In genomic region chr6:105795913-105796517, GRCh38 we compare ENCODE assay signal across 13 cellular contexts.
DNase-seq lines count a peak whose midpoint lies in the region; ATAC-seq and TF ChIP-seq lines count a peak whose summit lies in the region.
"Had no signal": no experiment of that assay in that cellular context is flagged by ENCODE, and none has a peak within 500 bp of the region (broad histone marks: within the 10 kb centered on the region; RNA-seq: fewer than 3 reads in every experiment).

No MANE protein-coding gene starts in this region.

- peak overlapping the region; percentile 78 for H3K27ac ChIP-seq in psoas muscle
- H3K27ac ChIP-seq: BLaER1 had no signal

- H3K4me1 ChIP-seq in psoas muscle = peaks cover 52% of the 10 kb centered on the region

- in situ Hi-C loops in GM13977 (cut with MboI; ENCODE audit: low pct_unique_long_range_greater_than_20kb, low sequenced_read_pairs, unreplicated experiment) = no loop called here

- no peak overlapping the region for H3K4me3 ChIP-seq in psoas muscle
- H3K4me3 ChIP-seq: BLaER1 had no signal

- H3K27me3 ChIP-seq in psoas muscle (ENCODE audit: insufficient read depth in 3 of 3, low read length in 2 of 3) = no peaks in the 10 kb centered on the region
- H3K27me3 ChIP-seq: BLaER1 had no signal

- no peaks in the 10 kb centered on the region for H3K36me3 ChIP-seq in psoas muscle (ENCODE audit: insufficient read depth in 1 of 2, low read depth in 1 of 2)
- H3K36me3 ChIP-seq: BLaER1 had no signal

- no peaks in the 10 kb centered on the region for H3K9me3 ChIP-seq in psoas muscle
- H3K9me3 ChIP-seq: BLaER1 had no signal

- intact Hi-C loops in psoas muscle (cut with DNase I) = loop anchor here in 1 of 2 donors (10.0 kb wide), 1 partner anchor 199 kb away; no protein-coding TSS in a partner anchor

- DNase-seq in DMS53 treated with DMSO at 0.1 percent for 48 hours (lab: John Stamatoyannopoulos, UW; ENCODE audit: unreplicated experiment) (peak; percentile 87), astrocyte of the hippocampus (ENCODE audit: low read depth, low spot score) (peak; percentile 13), psoas muscle (no peak), NCI-H524 treated with DMSO at 0.1 percent for 48 hours (lab: John Stamatoyannopoulos, UW) (no peak), GM13977 (ENCODE audit: low spot score) (no peak), NCI-H226 (no peak)
- DNase-seq: activated T-cell treated with anti-CD3 and anti-CD28 coated beads, Interleukin-2, amount 50 U/mL, for 48 hours; NCI-H1436; NCI-H82; stimulated activated CD4-positive, alpha-beta T cell treated with anti-CD3 and anti-CD28 coated beads, Interleukin-4, amount 100 ng/mL, for 4 hours; stimulated activated naive CD4-positive, alpha-beta T cell treated with Interleukin-2 at 50 U/mL for 16 hours had no signal

- 51 to 55% (median 51%) methylated on average over 9 of the region's 9 CpGs for WGBS in psoas muscle, 3 donors

- ATAC-seq in HG03520 (IDR thresholded peaks at IDR 0.05; ENCODE audit: unreplicated experiment) (peak; percentile 31), psoas muscle (peak; percentile 24 to 57 (median 46))

- TF ChIP-seq CTCF in psoas muscle (IDR thresholded peaks at IDR 0.05) (no peak), GM13977 (IDR thresholded peaks at IDR 0.05; ENCODE audit: extremely low read depth, insufficient read depth, missing control alignments) (no peak)

Comparison
In these comparisons a context has a peak if more than half of its experiments do, and no peak if none do; other contexts are left out.
1. DNase-seq: peak in DMS53 treated with DMSO at 0.1 percent for 48 hours (single experiment) and astrocyte of the hippocampus (single experiment); none in psoas muscle (0 of 2), NCI-H524 treated with DMSO at 0.1 percent for 48 hours (single experiment), GM13977 (single experiment) and NCI-H226 (single experiment).